13 cellular contexts compared by ENCODE assay signal in genomic region chr2:32360416-32360815, GRCh38. TPM values are rescaled to one million over a fixed set of nuclear protein-coding genes. Genes with fewer than 3 reads are reported as not detected.
A peak's percentile ranks its signal among the peaks of the same experiment; 100 is the strongest.
DNase-seq lines count a peak whose midpoint lies in the region; ATAC-seq and FAIRE-seq lines count a peak whose summit lies in the region.
"Had no signal": no experiment of that assay in that cellular context is flagged by ENCODE, and none has a peak within 500 bp of the region (broad histone marks: within the 10 kb centered on the region; RNA-seq: fewer than 3 reads in every experiment).

No MANE protein-coding gene starts in this region.

- peak overlapping the region; percentile 3 for H3K4me3 Mint-ChIP-seq in activated naive CD8-positive, alpha-beta T cell
- H3K4me3 Mint-ChIP-seq in activated naive CD8-positive, alpha-beta T cell treated with anti-CD3 and anti-CD28 coated beads for 36 hours, result no peak overlapping the region
- peak overlapping the region; percentile 87 for H3K4me3 Mint-ChIP-seq in stimulated activated effector memory CD8-positive, alpha-beta T cell treated with anti-CD3 and anti-CD28 coated beads, Interleukin-12 subunit alpha, Interleukin-12 subunit beta, amount 100 ng/mL, for 72 hours

- H3K27me3 Mint-ChIP-seq in activated naive CD8-positive, alpha-beta T cell, result no peaks in the 10 kb centered on the region
- no peaks in the 10 kb centered on the region for H3K27me3 Mint-ChIP-seq in activated naive CD8-positive, alpha-beta T cell treated with anti-CD3 and anti-CD28 coated beads for 36 hours

- peak; percentile 71 for FAIRE-seq in RCC 7860 (lab: Jason Lieb, UNC)

- no peak overlapping the region for H3K27ac Mint-ChIP-seq in activated naive CD8-positive, alpha-beta T cell
- H3K27ac Mint-ChIP-seq in activated naive CD8-positive, alpha-beta T cell treated with anti-CD3 and anti-CD28 coated beads for 36 hours, result no peak overlapping the region
- peak overlapping the region; percentile 95 for H3K27ac Mint-ChIP-seq in stimulated activated effector memory CD8-positive, alpha-beta T cell treated with anti-CD3 and anti-CD28 coated beads, Interleukin-12 subunit alpha, Interleukin-12 subunit beta, amount 100 ng/mL, for 72 hours

- no peak for DNase-seq in activated naive CD8-positive, alpha-beta T cell treated with anti-CD3 and anti-CD28 coated beads for 36 hours
- DNase-seq in RCC 7860 (ENCODE audit: low spot score), result no peak
- DNase-seq in fibroblast of peridontal ligament (ENCODE audit: extremely low read depth), result peak; percentile 61
- no peak for DNase-seq in stimulated activated effector memory CD8-positive, alpha-beta T cell treated with anti-CD3 and anti-CD28 coated beads, Interleukin-12 subunit alpha, Interleukin-12 subunit beta, amount 100 ng/mL, for 72 hours (ENCODE audit: low spot score in 2 of 2)
- DNase-seq in NOMO-1 treated with dmso at 0.1 percent for 144 hours (lab: John Stamatoyannopoulos, UW; ENCODE audit: unreplicated experiment), result no peak
- DNase-seq in NCI-H146 treated with DMSO at 0.1 percent for 48 hours (lab: John Stamatoyannopoulos, UW; ENCODE audit: unreplicated experiment), result no peak
- DNase-seq: AML-193, head of caudate nucleus, midbrain, NCI-H1105, T-helper 9 cell had no signal

- ATAC-seq in stimulated activated effector memory CD8-positive, alpha-beta T cell treated with anti-CD3 and anti-CD28 coated beads, Interleukin-12 subunit alpha, Interleukin-12 subunit beta, amount 100 ng/mL, for 72 hours, result no peak
- no peak for ATAC-seq in GM21723 (IDR thresholded peaks at IDR 0.05; ENCODE audit: unreplicated experiment)

- H3K9me3 Mint-ChIP-seq in activated naive CD8-positive, alpha-beta T cell (ENCODE audit: low read depth), result no peaks in the 10 kb centered on the region
- H3K9me3 Mint-ChIP-seq in activated naive CD8-positive, alpha-beta T cell treated with anti-CD3 and anti-CD28 coated beads for 36 hours, result peaks cover 3% of the 10 kb centered on the region
- H3K9me3 Mint-ChIP-seq in stimulated activated effector memory CD8-positive, alpha-beta T cell treated with anti-CD3 and anti-CD28 coated beads, Interleukin-12 subunit alpha, Interleukin-12 subunit beta, amount 100 ng/mL, for 72 hours, result no peaks in the 10 kb centered on the region

- peaks cover 9% of the 10 kb centered on the region for H3K36me3 Mint-ChIP-seq in activated naive CD8-positive, alpha-beta T cell
- peaks cover 54% of the 10 kb centered on the region for H3K36me3 Mint-ChIP-seq in activated naive CD8-positive, alpha-beta T cell treated with anti-CD3 and anti-CD28 coated beads for 36 hours
- peaks cover 68% of the 10 kb centered on the region for H3K36me3 Mint-ChIP-seq in stimulated activated effector memory CD8-positive, alpha-beta T cell treated with anti-CD3 and anti-CD28 coated beads, Interleukin-12 subunit alpha, Interleukin-12 subunit beta, amount 100 ng/mL, for 72 hours

- peaks cover 57% of the 10 kb centered on the region for H3K4me1 Mint-ChIP-seq in activated naive CD8-positive, alpha-beta T cell (ENCODE audit: low read depth)
- peaks cover 53% of the 10 kb centered on the region for H3K4me1 Mint-ChIP-seq in activated naive CD8-positive, alpha-beta T cell treated with anti-CD3 and anti-CD28 coated beads for 36 hours
- H3K4me1 Mint-ChIP-seq in stimulated activated effector memory CD8-positive, alpha-beta T cell treated with anti-CD3 and anti-CD28 coated beads, Interleukin-12 subunit alpha, Interleukin-12 subunit beta, amount 100 ng/mL, for 72 hours, result peaks cover 52% of the 10 kb centered on the region

RNA-seq across cellular contexts. Expression of gene BIRC6, which starts 3.6 kb away (rescaled TPM):
- 10 to 100 TPM; 59.7 to 60.9 TPM for total RNA-seq in activated naive CD8-positive, alpha-beta T cell treated with anti-CD3 and anti-CD28 coated beads for 36 hours
